ENCODE assay signal across 23 cellular contexts in genomic region chr10:48468130-48468790, GRCh38.
DNase-seq lines count a peak whose midpoint lies in the region; ATAC-seq, FAIRE-seq and TF ChIP-seq lines count a peak whose summit lies in the region.
"Had no signal": no experiment of that assay in that cellular context is flagged by ENCODE, and none has a peak within 500 bp of the region (broad histone marks: within the 10 kb centered on the region; RNA-seq: fewer than 3 reads in every experiment).

No MANE protein-coding gene starts in this region.

- peak overlapping the region; percentile 2 for H2AK9ac ChIP-seq in IMR-90 (replicated peaks; ENCODE audit: low read depth, low read length, poor library complexity)

- H3K14ac ChIP-seq in IMR-90 (replicated peaks; ENCODE audit: low read depth, low read length) (no peak overlapping the region), neuronal stem cell (ENCODE audit: low read length) (no peak overlapping the region)

- peaks cover 8% of the 10 kb centered on the region for H4K20me1 ChIP-seq in IMR-90 (ENCODE audit: insufficient read depth, low read length)

- no peaks in the 10 kb centered on the region for H3K36me3 ChIP-seq in IMR-90 (ENCODE audit: control insufficient read depth, insufficient read depth, low read length)
- no peaks in the 10 kb centered on the region for H3K36me3 ChIP-seq in neuronal stem cell (replicated peaks in 1 of 2; ENCODE audit: control insufficient read depth in 2 of 2, insufficient read depth in 2 of 2, low read length in 2 of 2)
- H3K36me3 ChIP-seq: neutrophil, tibial artery had no signal

- H3K4me3 ChIP-seq in IMR-90 (ENCODE audit: insufficient read depth, low read depth, low read length) (no peak overlapping the region), neuronal stem cell (ENCODE audit: low read length in 2 of 2) (no peak overlapping the region)
- H3K4me3 ChIP-seq: body of pancreas, smooth muscle cell, tibial artery had no signal

- no peak for TF ChIP-seq POLR2A in IMR-90 (IDR thresholded peaks at IDR 0.05; ENCODE audit: low read depth, low read length)

- no peak overlapping the region for H2AFZ ChIP-seq in IMR-90 (replicated peaks; ENCODE audit: low read length, poor library complexity)
- H2AFZ ChIP-seq in neuronal stem cell (ENCODE audit: low read length), result no peak overlapping the region

- H3K23ac ChIP-seq in IMR-90 (ENCODE audit: low read depth, low read length), result no peak overlapping the region
- no peak overlapping the region for H3K23ac ChIP-seq in neuronal stem cell (ENCODE audit: low read depth, low read length, poor library complexity)

- peaks cover 12% of the 10 kb centered on the region; the same call in 1 of the 2 replicates for H3K9me1 ChIP-seq in IMR-90 (ENCODE audit: insufficient read depth, low read length)

- H3K9me3 ChIP-seq in IMR-90 (ENCODE audit: control insufficient read depth, insufficient read depth, low read length), result no peaks in the 10 kb centered on the region
- H3K9me3 ChIP-seq in neuronal stem cell (replicated peaks in 1 of 2; ENCODE audit: control insufficient read depth in 2 of 2, insufficient read depth in 1 of 2, low read depth in 1 of 2, low read length in 2 of 2), result no peaks in the 10 kb centered on the region
- H3K9me3 ChIP-seq: body of pancreas, neutrophil, tibial artery had no signal

- H2BK12ac ChIP-seq in neuronal stem cell (ENCODE audit: low read length), result no peak overlapping the region

- H2BK5ac ChIP-seq in IMR-90 (ENCODE audit: low read depth, low read length, poor library complexity, severe bottlenecking) (no peak overlapping the region), neuronal stem cell (ENCODE audit: low read length) (no peak overlapping the region)

- in situ Hi-C loops in IMR-90 (cut with MboI; ENCODE audit: low sequenced_read_pairs), result no loop called here

- H3K56ac ChIP-seq in IMR-90 (ENCODE audit: extremely low read depth, insufficient read depth, low read length), result no peak overlapping the region

- no peak for ATAC-seq in IMR-90 (ENCODE audit: low read depth)
- ATAC-seq: body of pancreas; esophagus mucosa; left ventricle myocardium superior; stimulated activated naive CD8-positive, alpha-beta T cell treated with anti-CD3 and anti-CD28 coated beads, Interleukin-15, Interleukin-2, amounts not matched to agents 100 U/mL and 50 U/mL, for 24 hours had no signal

- dilution Hi-C loops in IMR-90 (cut with HindIII; ENCODE audit: low sequenced_read_pairs, unreplicated experiment), result no loop called here

- no peak for FAIRE-seq in HTR-8/SVneo (lab: Jason Lieb, UNC)
- FAIRE-seq: frontal cortex had no signal

- no peak for TF ChIP-seq RAD21 in IMR-90 (IDR thresholded peaks at IDR 0.05; ENCODE audit: low read length)

- no peak overlapping the region for H3K9ac ChIP-seq in IMR-90 (ENCODE audit: low read depth, low read length)
- H3K9ac ChIP-seq in neuronal stem cell (ENCODE audit: low read depth, low read length, poor library complexity), result no peak overlapping the region

- BruUV-seq in IMR-90 (replicated peaks; lab: Mats Ljungman, UMichigan), result no TSS peak

- H2BK15ac ChIP-seq in IMR-90 (ENCODE audit: low read depth, low read length) (no peak overlapping the region), neuronal stem cell (ENCODE audit: low read length) (no peak overlapping the region)

- no peak overlapping the region for H3K27ac ChIP-seq in IMR-90 (ENCODE audit: insufficient read depth, low read length)
- H3K27ac ChIP-seq in neuronal stem cell (replicated peaks; ENCODE audit: low read length), result no peak overlapping the region
- H3K27ac ChIP-seq: body of pancreas, neutrophil, tibial artery had no signal

- intact Hi-C loops in IMR-90 (cut with micrococcal nuclease), result no loop called here

- POLR2A ChIA-PET in IMR-90 (lab: Charles Lee; ENCODE audit: unreplicated experiment), result no interaction called here

- TF ChIP-seq CTCF in IMR-90 (conservative IDR thresholded peaks at IDR 0.05; ENCODE audit: low read depth, low read length), result no peak
- no peak for TF ChIP-seq CTCF in GM20000 (IDR thresholded peaks at IDR 0.05; ENCODE audit: extremely low read depth, missing control alignments)

- DNase-seq in activated CD4-positive, alpha-beta T cell treated with anti-CD3 and anti-CD28 coated beads for 1 hour, result peak; percentile 2
- no peak for DNase-seq in activated CD4-positive, alpha-beta T cell treated with anti-CD3 and anti-CD28 coated beads, Interleukin-2, amount 50 U/mL, for 48 hours
- DNase-seq in IMR-90 (no peak), astrocyte of the hippocampus (ENCODE audit: low read depth, low spot score) (peak; percentile 37), neuronal stem cell (ENCODE audit: low spot score) (no peak), HTR-8/SVneo (ENCODE audit: insufficient read length, low spot score) (no peak), GM20000 (ENCODE audit: low spot score) (no peak), putamen (ENCODE audit: low spot score) (no peak)
- DNase-seq: 8988T; DMS79; effector memory CD4-positive, alpha-beta T cell; hippocampal formation; left ventricle myocardium superior; MM.1S; NCI-H1436 treated with DMSO at 0.1 percent for 48 hours; NCI-H526; stimulated activated naive CD8-positive, alpha-beta T cell treated with anti-CD3 and anti-CD28 coated beads, Interleukin-15, Interleukin-2, amounts not matched to agents 100 U/mL and 50 U/mL, for 24 hours; tibial artery had no signal

- H4K5ac ChIP-seq in IMR-90 (ENCODE audit: low read depth, low read length), result no peak overlapping the region

- H3K4me2 ChIP-seq in IMR-90 (ENCODE audit: low read depth, low read length) (no peak overlapping the region), neuronal stem cell (ENCODE audit: insufficient read depth, low read length, poor library complexity, severe bottlenecking) (no peak overlapping the region)
- H3K4me2 ChIP-seq: smooth muscle cell had no signal

- H4K8ac ChIP-seq in IMR-90 (ENCODE audit: low read depth in 2 of 2, low read length in 2 of 2) (no peak overlapping the region), neuronal stem cell (ENCODE audit: low read depth, low read length) (no peak overlapping the region)

- no peaks in the 10 kb centered on the region for H3K27me3 ChIP-seq in IMR-90 (ENCODE audit: control insufficient read depth, insufficient read depth, low read length)
- peaks cover 0 to 14% (median 0%) of the 10 kb centered on the region in 3 experiments for H3K27me3 ChIP-seq in neuronal stem cell (ENCODE audit: control insufficient read depth in 3 of 3, insufficient read depth in 3 of 3, low read depth in 1 of 3, low read length in 3 of 3)
- H3K27me3 ChIP-seq: body of pancreas had no signal

- H2AK5ac ChIP-seq in IMR-90 (ENCODE audit: low read depth, low read length) (no peak overlapping the region), neuronal stem cell (ENCODE audit: low read depth, low read length) (no peak overlapping the region)

- H3K79me1 ChIP-seq in IMR-90 (ENCODE audit: low read depth in 1 of 2, low read length in 2 of 2) (peaks cover 20 to 67% of the 10 kb centered on the region in 2 experiments), neuronal stem cell (ENCODE audit: low read depth, low read length) (no peaks in the 10 kb centered on the region)

- CTCF ChIA-PET in IMR-90 (lab: Yijun Ruan, JAX), result no interaction called here

- no peak overlapping the region for H4K91ac ChIP-seq in IMR-90 (ENCODE audit: insufficient read depth, low read depth, low read length)
- no peak overlapping the region for H4K91ac ChIP-seq in neuronal stem cell (ENCODE audit: low read depth, low read length, poor library complexity)

- WGBS in IMR-90 (ENCODE audit: extremely low coverage in 2 of 2, insufficient read length in 1 of 2), 2 experiments, result no CpG with 5 or more reads among the region's 3 CpGs
- WGBS in neuronal stem cell (ENCODE audit: extremely low coverage in 2 of 2, insufficient read length in 2 of 2, insufficient replicate concordance in 1 of 2), 2 donors, result no CpG with 5 or more reads among the region's 3 CpGs

- no peak overlapping the region for H2BK20ac ChIP-seq in IMR-90 (ENCODE audit: low read depth, low read length)

- H2BK120ac ChIP-seq in IMR-90 (ENCODE audit: low read depth, low read length), result no peak overlapping the region
- no peak overlapping the region for H2BK120ac ChIP-seq in neuronal stem cell (ENCODE audit: low read depth, low read length)

- H3K18ac ChIP-seq in IMR-90 (ENCODE audit: low read depth, low read length) (no peak overlapping the region), neuronal stem cell (ENCODE audit: low read length) (peak overlapping the region; percentile 63)

- no peak overlapping the region for H3K4ac ChIP-seq in IMR-90 (ENCODE audit: low read depth, low read length)
- no peak overlapping the region for H3K4ac ChIP-seq in neuronal stem cell (ENCODE audit: low read length)

- peaks cover 17% of the 10 kb centered on the region for H3K4me1 ChIP-seq in IMR-90 (ENCODE audit: control insufficient read depth, insufficient read depth, low read length)
- peaks cover 4 to 8% of the 10 kb centered on the region in 2 donors for H3K4me1 ChIP-seq in neuronal stem cell (ENCODE audit: control insufficient read depth in 2 of 2, insufficient read depth in 1 of 2, low read depth in 1 of 2, low read length in 2 of 2)
- H3K4me1 ChIP-seq: body of pancreas had no signal

TF ChIP-seq in IMR-90, 13 proteins besides CTCF, POLR2A, EP300 and RAD21 (continues in another document):
- TF ChIP-seq MAFK (IDR thresholded peaks at IDR 0.05; ENCODE audit: low read depth, low read length), result no peak
- no peak for TF ChIP-seq MXI1 (IDR thresholded peaks at IDR 0.05; ENCODE audit: borderline replicate concordance, low read depth, low read length)
- TF ChIP-seq RCOR1 (IDR thresholded peaks at IDR 0.05; ENCODE audit: insufficient replicate concordance, low read length), result no peak
- TF ChIP-seq RFX5 (IDR thresholded peaks at IDR 0.05; ENCODE audit: low read depth, low read length), result no peak
- no peak for TF ChIP-seq USF2 (IDR thresholded peaks at IDR 0.05; ENCODE audit: low read depth, low read length)
- TF ChIP-seq ELK1 (IDR thresholded peaks at IDR 0.05; ENCODE audit: borderline replicate concordance, low read depth, low read length), result no peak
- no peak for TF ChIP-seq CHD1 (IDR thresholded peaks at IDR 0.05; ENCODE audit: low read depth, low read length)

Comparison
In these comparisons a context has a peak if more than half of its experiments do, and no peak if none do; other contexts are left out.
1. DNase-seq: peak in activated CD4-positive, alpha-beta T cell treated with anti-CD3 and anti-CD28 coated beads for 1 hour (single experiment) and astrocyte of the hippocampus (single experiment); none in activated CD4-positive, alpha-beta T cell treated with anti-CD3 and anti-CD28 coated beads, Interleukin-2, amount 50 U/mL, for 48 hours (0 of 2), IMR-90 (single experiment), neuronal stem cell (single experiment), HTR-8/SVneo (single experiment), GM20000 (single experiment) and putamen (single experiment).